ENCODE assay signal across 9 cellular contexts in genomic region chr10:90167174-90168064, GRCh38.
DNase-seq lines count a peak whose midpoint lies in the region; ATAC-seq, FAIRE-seq and TF ChIP-seq lines count a peak whose summit lies in the region.
"Had no signal": no experiment of that assay in that cellular context is flagged by ENCODE, and none has a peak within 500 bp of the region (broad histone marks: within the 10 kb centered on the region; RNA-seq: fewer than 3 reads in every experiment).

No MANE protein-coding gene starts in this region.

- no peaks in the 10 kb centered on the region for H3K27me3 Mint-ChIP-seq in stimulated activated naive B cell treated with anti-CD40 and anti-IgM and Interleukin-4, amounts not matched to agents 10 μg/mL and 1 μg/mL and 100 μg/mL, for 72 hours

- H3K4me3 ChIP-seq in right lobe of liver: no peak overlapping the region

- no peak for FAIRE-seq in urothelium cell line (lab: Jason Lieb, UNC)

- no peaks in the 10 kb centered on the region for H3K36me3 ChIP-seq in right lobe of liver

- no peaks in the 10 kb centered on the region for H3K27me3 ChIP-seq in right lobe of liver

- peak; percentile 90 for ATAC-seq in GM21360 (IDR thresholded peaks at IDR 0.05; ENCODE audit: unreplicated experiment)
- ATAC-seq in HG03103 (IDR thresholded peaks at IDR 0.05; ENCODE audit: low read depth, unreplicated experiment): peak; percentile 90
- peak; percentile 62 to 64 for ATAC-seq in stimulated activated naive B cell treated with anti-CD40 and anti-IgM and Interleukin-4, amounts not matched to agents 10 μg/mL and 1 μg/mL and 100 μg/mL, for 72 hours (replicated peaks)
- ATAC-seq in right lobe of liver: no peak

- peaks cover 4 to 8% of the 10 kb centered on the region in 2 donors for H3K36me3 Mint-ChIP-seq in stimulated activated naive B cell treated with anti-CD40 and anti-IgM and Interleukin-4, amounts not matched to agents 10 μg/mL and 1 μg/mL and 100 μg/mL, for 72 hours

- H3K27ac ChIP-seq in right lobe of liver: no peak overlapping the region

- no peak overlapping the region for H3K4me3 Mint-ChIP-seq in stimulated activated naive B cell treated with anti-CD40 and anti-IgM and Interleukin-4, amounts not matched to agents 10 μg/mL and 1 μg/mL and 100 μg/mL, for 72 hours

- no peak for TF ChIP-seq CTCF in right lobe of liver (IDR thresholded peaks at IDR 0.05)

- H3K9me3 Mint-ChIP-seq in stimulated activated naive B cell treated with anti-CD40 and anti-IgM and Interleukin-4, amounts not matched to agents 10 μg/mL and 1 μg/mL and 100 μg/mL, for 72 hours: peaks cover 4 to 9% of the 10 kb centered on the region in 2 donors

- H3K4me1 Mint-ChIP-seq in stimulated activated naive B cell treated with anti-CD40 and anti-IgM and Interleukin-4, amounts not matched to agents 10 μg/mL and 1 μg/mL and 100 μg/mL, for 72 hours: peaks cover 0 to 5% of the 10 kb centered on the region in 2 donors

- intact Hi-C loops in right lobe of liver (cut with DNase I): no loop called here

- peak overlapping the region; percentile 53 for H3K27ac Mint-ChIP-seq in stimulated activated naive B cell treated with anti-CD40 and anti-IgM and Interleukin-4, amounts not matched to agents 10 μg/mL and 1 μg/mL and 100 μg/mL, for 72 hours

- DNase-seq in SKM-1 treated with dmso at 0.1 percent for 144 hours (lab: John Stamatoyannopoulos, UW; ENCODE audit: unreplicated experiment): peak; percentile 68
- no peak for DNase-seq in stimulated activated naive B cell treated with anti-CD40 and anti-IgM and Interleukin-4, amounts not matched to agents 10 μg/mL and 1 μg/mL and 100 μg/mL, for 72 hours
- no peak for DNase-seq in activated CD4-positive, CD25-positive, alpha-beta regulatory T cell treated with anti-CD3 and anti-CD28 coated beads, Interleukin-2, amount 50 U/mL, for 72 hours
- no peak for DNase-seq in urothelium cell line (ENCODE audit: low spot score)
- no peak for DNase-seq in right lobe of liver
- DNase-seq: NCI-H1048, NCI-H774 had no signal

- no peaks in the 10 kb centered on the region for H3K4me1 ChIP-seq in right lobe of liver

- no peaks in the 10 kb centered on the region for H3K9me3 ChIP-seq in right lobe of liver

- 13% methylated on average over 1 of the region's 1 CpG for WGBS in right lobe of liver (ENCODE audit: insufficient coverage, low coverage, low lambda C conversion rate, missing lambda C conversion rate)

- TF ChIP-seq POLR2A in right lobe of liver (IDR thresholded peaks at IDR 0.05): no peak

Comparison
In these comparisons a context has a peak if more than half of its experiments do, and no peak if none do; other contexts are left out.
1. ATAC-seq: peak in GM21360 (single experiment), HG03103 (single experiment) and stimulated activated naive B cell treated with anti-CD40 and anti-IgM and Interleukin-4, amounts not matched to agents 10 μg/mL and 1 μg/mL and 100 μg/mL, for 72 hours (2 of 2); none in right lobe of liver (0 of 4).